Comparison of ENCODE assay signal across 8 cellular contexts in the genomic region with DNA sequence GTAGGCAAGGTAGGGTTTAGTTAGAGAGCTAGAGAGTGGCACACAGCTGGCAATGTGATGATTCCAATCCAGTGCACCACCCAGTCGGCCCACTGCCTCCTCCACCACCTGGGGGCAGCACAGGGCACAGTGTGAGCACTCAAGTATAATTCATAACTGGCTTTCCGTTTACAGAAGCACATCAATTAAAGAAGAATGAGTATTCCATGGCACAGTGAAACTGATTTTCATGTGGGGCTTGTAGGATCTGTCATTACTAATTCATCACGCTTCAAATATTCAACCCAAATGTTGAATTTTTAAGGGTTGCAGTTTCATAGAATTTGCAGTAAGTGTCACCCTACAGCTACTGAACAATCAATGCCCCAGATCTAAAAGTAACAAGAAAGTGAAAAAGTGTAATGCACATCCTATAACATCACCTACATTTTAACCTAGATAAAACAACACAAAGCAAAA.
DNase-seq lines count a peak whose midpoint lies in the region; FAIRE-seq and TF ChIP-seq lines count a peak whose summit lies in the region.

No MANE protein-coding gene starts in this region.

- H3K4me1 ChIP-seq in right atrium auricular region (no peaks in the 10 kb centered on the region), sigmoid colon (no peaks in the 10 kb centered on the region)

- TF ChIP-seq POLR2A in H54 (IDR thresholded peaks at IDR 0.05; ENCODE audit: low read depth, low read length) (no peak), sigmoid colon (IDR thresholded peaks at IDR 0.05) (no peak)

- H3K27me3 ChIP-seq in right atrium auricular region = no peaks in the 10 kb centered on the region
- H3K27me3 ChIP-seq in sigmoid colon = no peaks in the 10 kb centered on the region

- TF ChIP-seq EP300 in sigmoid colon (IDR thresholded peaks at IDR 0.05) = no peak

- FAIRE-seq in H54 (lab: Jason Lieb, UNC) = peak; percentile 77

- peak; percentile 11 for DNase-seq in GM04504 (ENCODE audit: low read depth)
- DNase-seq in H54 (ENCODE audit: insufficient read length, low spot score) = peak; percentile 15
- DNase-seq in LoVo (ENCODE audit: low spot score) = peak; percentile 51
- peak; percentile 9 to 59 for DNase-seq in SW 1271 (lab: John Stamatoyannopoulos, UW)
- peak; percentile 65 for DNase-seq in activated naive CD8-positive, alpha-beta T cell treated with anti-CD3 and anti-CD28 coated beads, Interleukin-2, amount 50 U/mL, for 16 hours (ENCODE audit: low read depth, low spot score)
- DNase-seq in right atrium auricular region (ENCODE audit: low spot score) = peak; percentile 67
- no peak for DNase-seq in sigmoid colon
- no peak for DNase-seq in GF-D8 (lab: John Stamatoyannopoulos, UW)

- H3K36me3 ChIP-seq in right atrium auricular region (no peaks in the 10 kb centered on the region), sigmoid colon (no peaks in the 10 kb centered on the region)

- TF ChIP-seq CTCF in right atrium auricular region (IDR thresholded peaks at IDR 0.05) (peak; percentile 65 to 92), sigmoid colon (IDR thresholded peaks at IDR 0.05) (peak; percentile 69 to 87 (median 84))

- H3K4me3 ChIP-seq in right atrium auricular region (no peak overlapping the region), sigmoid colon (no peak overlapping the region)

- H3K9me3 ChIP-seq in right atrium auricular region (no peaks in the 10 kb centered on the region), sigmoid colon (no peaks in the 10 kb centered on the region)

- intact Hi-C loops in sigmoid colon (cut with DNase I) = loop anchor here (1.0 to 10.0 kb wide), 3 partner anchors 63 to 360 kb away; a partner anchor contains a TSS

- H3K27ac ChIP-seq in right atrium auricular region (no peak overlapping the region), sigmoid colon (no peak overlapping the region)

- 1 to 2% methylated on average over 3 of the region's 3 CpGs for WGBS in sigmoid colon, 2 donors

Comparison
In these comparisons a context has a peak if more than half of its experiments do, and no peak if none do; other contexts are left out.
1. DNase-seq: peak in GM04504 (single experiment), H54 (single experiment), LoVo (single experiment), SW 1271 (2 of 2), activated naive CD8-positive, alpha-beta T cell treated with anti-CD3 and anti-CD28 coated beads, Interleukin-2, amount 50 U/mL, for 16 hours (single experiment) and right atrium auricular region (single experiment); none in sigmoid colon (single experiment) and GF-D8 (single experiment).